ENCODE assay signal across 16 cellular contexts in the genomic region with DNA sequence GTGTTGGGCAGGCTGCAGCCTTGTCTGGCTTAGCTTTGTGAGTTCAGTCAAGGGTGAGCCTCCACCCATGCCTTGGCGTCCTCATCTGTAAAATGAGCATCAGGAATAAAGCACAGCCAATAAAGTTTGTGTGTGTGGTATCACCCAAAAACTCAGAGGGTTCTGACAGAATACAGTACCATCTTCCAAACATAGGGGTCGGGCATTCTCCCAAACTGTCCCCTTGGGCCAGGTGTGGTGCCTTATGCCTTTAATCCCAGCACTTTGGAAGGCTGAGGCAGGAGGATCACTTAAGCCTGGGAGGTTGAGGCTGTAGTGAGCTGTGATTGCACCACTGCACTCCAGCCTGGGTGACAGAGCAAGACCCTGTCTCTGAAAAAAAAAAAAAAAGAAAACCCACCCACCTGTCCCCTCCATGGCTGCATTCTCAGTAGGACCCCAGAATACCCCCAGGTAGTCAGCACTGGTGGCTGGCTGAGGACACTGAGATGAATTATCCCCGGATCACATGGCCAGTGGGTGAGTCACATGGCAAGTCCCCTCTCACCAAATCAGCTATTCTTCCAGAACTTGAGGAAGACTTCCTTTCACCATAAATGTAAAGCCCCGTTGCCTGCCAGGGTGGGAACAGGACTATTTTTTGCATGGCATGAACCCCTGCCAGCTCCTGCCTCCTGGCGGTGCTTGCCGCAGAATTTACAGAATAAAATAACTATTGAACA. TPM values are rescaled to one million over a fixed set of nuclear protein-coding genes. Genes with fewer than 3 reads are reported as not detected.
DNase-seq lines count a peak whose midpoint lies in the region; ATAC-seq and TF ChIP-seq lines count a peak whose summit lies in the region.
"Had no signal": no experiment of that assay in that cellular context is flagged by ENCODE, and none has a peak within 500 bp of the region (broad histone marks: within the 10 kb centered on the region; RNA-seq: fewer than 3 reads in every experiment).

No MANE protein-coding gene starts in this region.

- TF ChIP-seq CTCF in hepatocyte (IDR thresholded peaks at IDR 0.05; ENCODE audit: poor library complexity) = no peak
- no peak for TF ChIP-seq CTCF in thyroid gland (IDR thresholded peaks at IDR 0.05)

- H3K9me3 ChIP-seq in hepatocyte (ENCODE audit: low read depth) (no peaks in the 10 kb centered on the region), thyroid gland (no peaks in the 10 kb centered on the region)
- H3K9me3 ChIP-seq: esophagus muscularis mucosa, prostate gland, SJCRH30 had no signal

- ATAC-seq in HG03039 (IDR thresholded peaks at IDR 0.05; ENCODE audit: unreplicated experiment) = no peak

- intact Hi-C loops in thyroid gland (cut with DNase I) = no loop called here

- no peaks in the 10 kb centered on the region for H3K27me3 ChIP-seq in hepatocyte
- H3K27me3 ChIP-seq in thyroid gland = no peaks in the 10 kb centered on the region

- in situ Hi-C loops in SK-MEL-5 (cut with HindIII; ENCODE audit: low pct_unique_long_range_greater_than_20kb, low sequenced_read_pairs) = no loop called here

- DNase-seq in stimulated activated naive CD4-positive, alpha-beta T cell treated with Interleukin-2 at 50 U/mL for 16 hours (lab: John Stamatoyannopoulos, UW) = peak; percentile 2
- no peak for DNase-seq in stimulated activated naive CD4-positive, alpha-beta T cell (lab: John Stamatoyannopoulos, UW)
- DNase-seq in SK-MEL-5 (ENCODE audit: low read depth, low spot score) (peak; percentile 27), hepatocyte (ENCODE audit: low spot score) (no peak), NCI-H1417 treated with DMSO at 0.1 percent for 48 hours (lab: John Stamatoyannopoulos, UW) (no peak), NCI-H2171 (lab: John Stamatoyannopoulos, UW) (no peak), thyroid gland (no peak)
- DNase-seq: activated gamma-delta T cell; cerebellar nuclear complex; NCI-H1694 treated with DMSO at 0.1 percent for 48 hours; NCI-H774; SJCRH30; stimulated activated CD4-positive, alpha-beta T cell treated with anti-CD3 and anti-CD28 coated beads, Interleukin-2, amount 100 ng/mL, for 48 hours had no signal

- 89% methylated on average over 6 of the region's 6 CpGs for WGBS in hepatocyte (ENCODE audit: low lambda C conversion rate, missing lambda C conversion rate)
- 78 to 87% methylated on average over 6 of the region's 6 CpGs for WGBS in thyroid gland, 2 donors

- H3K36me3 ChIP-seq in hepatocyte (replicated peaks; ENCODE audit: insufficient read depth, low read depth) (no peaks in the 10 kb centered on the region), thyroid gland (no peaks in the 10 kb centered on the region)
- H3K36me3 ChIP-seq: esophagus muscularis mucosa, prostate gland, SJCRH30 had no signal

- no peaks in the 10 kb centered on the region for H3K79me2 ChIP-seq in hepatocyte

- H3K4me3 ChIP-seq in hepatocyte = no peak overlapping the region
- H3K4me3 ChIP-seq in thyroid gland (replicated peaks in 1 of 3) = no peak overlapping the region
- H3K4me3 ChIP-seq: esophagus muscularis mucosa, prostate gland, SJCRH30 had no signal

- TF ChIP-seq POLR2A in thyroid gland (IDR thresholded peaks at IDR 0.05) = no peak

- no peak overlapping the region for H2AFZ ChIP-seq in hepatocyte

- H3K4me1 ChIP-seq in hepatocyte (ENCODE audit: insufficient read depth) (no peaks in the 10 kb centered on the region), thyroid gland (no peaks in the 10 kb centered on the region)
- H3K4me1 ChIP-seq: esophagus muscularis mucosa, prostate gland had no signal

- H3K27ac ChIP-seq in hepatocyte (peak overlapping the region; percentile 52), thyroid gland (no peak overlapping the region)
- H3K27ac ChIP-seq: esophagus muscularis mucosa, prostate gland, SJCRH30 had no signal

- no peak overlapping the region for H3K4me2 ChIP-seq in hepatocyte

- H4K20me1 ChIP-seq in hepatocyte (ENCODE audit: insufficient read depth, poor library complexity, severe bottlenecking) = no peaks in the 10 kb centered on the region

- no peaks in the 10 kb centered on the region for H3K9me2 ChIP-seq in hepatocyte (replicated peaks; ENCODE audit: insufficient read depth)

RNA-seq across cellular contexts. Expression of a gene that starts 18.6 kb away (rescaled TPM):
- 105 TPM in 2 replicates for total RNA-seq in SK-MEL-5 (2014; rRNA removed; shearing (Covaris generic))
- polyA plus RNA-seq in SK-MEL-5 (2015; cell fraction: cytosol; rRNA removed) = 59.5 and 71.9 TPM in 2 replicates
- 153 and 215 TPM in 2 replicates for polyA plus RNA-seq in SK-MEL-5 (2015; cell fraction: nucleus; rRNA removed)
- total RNA-seq in hepatocyte (68.9 and 69.5 TPM in 2 replicates), thyroid gland (10 to 100 TPM; 53.4 to 91.4 (median 87.8) TPM)
- polyA plus RNA-seq in hepatocyte = 91.8 and 111 TPM in 2 replicates

RNA-seq across cellular contexts. Expression of a gene that starts 40.6 kb away (rescaled TPM):
- 12.6 and 13.9 TPM in 2 replicates for total RNA-seq in SK-MEL-5 (2014; rRNA removed; shearing (Covaris generic))
- 27.3 and 27.5 TPM in 2 replicates for polyA plus RNA-seq in SK-MEL-5 (2015; cell fraction: cytosol; rRNA removed)
- 17.7 and 28.5 TPM in 2 replicates for polyA plus RNA-seq in SK-MEL-5 (2015; cell fraction: nucleus; rRNA removed)
- 2.7 TPM in 2 replicates for total RNA-seq in hepatocyte
- polyA plus RNA-seq in hepatocyte = 2.4 and 5.8 TPM in 2 replicates
- 10 to 100 TPM; 12.1 to 20.3 (median 16.5) TPM for total RNA-seq in thyroid gland

Comparison
In these comparisons a context has a peak if more than half of its experiments do, and no peak if none do; other contexts are left out.
1. DNase-seq: peak in stimulated activated naive CD4-positive, alpha-beta T cell treated with Interleukin-2 at 50 U/mL for 16 hours (single experiment) and SK-MEL-5 (single experiment); none in stimulated activated naive CD4-positive, alpha-beta T cell (0 of 6), hepatocyte (single experiment), NCI-H1417 treated with DMSO at 0.1 percent for 48 hours (single experiment), NCI-H2171 (single experiment) and thyroid gland (0 of 2).